In the genomic region with DNA sequence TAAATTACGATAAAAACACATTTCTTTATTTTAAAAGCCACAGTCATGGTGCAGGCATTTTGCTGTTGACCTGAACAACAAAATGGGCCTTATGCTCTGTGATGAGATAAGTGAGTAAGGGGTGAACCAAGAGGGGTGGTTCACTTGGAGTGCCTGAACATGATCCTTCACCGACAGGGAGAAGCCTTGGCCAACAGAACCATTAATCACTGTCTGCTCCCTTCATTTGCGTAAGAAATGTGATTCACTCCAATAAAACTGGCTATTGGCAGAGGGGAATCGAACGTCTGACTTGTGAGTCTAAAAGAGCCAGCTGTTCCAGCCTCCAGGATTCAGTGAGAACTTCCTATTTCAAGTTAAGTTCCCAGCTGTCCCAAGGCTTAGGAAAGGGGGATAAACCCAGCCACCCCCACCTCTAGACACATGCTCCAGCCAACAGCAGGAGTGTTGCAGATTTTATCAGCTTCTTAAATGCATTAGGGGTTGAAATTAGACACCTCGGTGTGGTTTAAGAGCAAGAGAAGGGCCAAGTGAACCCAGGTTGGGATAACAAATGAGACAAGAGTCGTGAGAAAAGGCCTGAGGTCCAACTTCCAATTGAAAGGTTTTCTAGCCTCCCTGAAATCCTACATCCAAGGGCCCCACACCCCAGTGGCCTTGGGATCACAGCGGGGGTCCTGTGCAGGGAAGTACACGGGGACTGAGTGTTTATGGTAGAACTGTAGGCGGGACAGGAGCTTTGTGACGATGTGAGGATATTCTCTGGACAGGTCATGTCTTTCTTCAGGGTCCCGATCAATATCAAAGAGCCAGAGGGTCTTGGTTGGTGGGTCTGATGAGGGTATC, we compare ENCODE assay signal across 1 cellular context.
TF ChIP-seq lines count a peak whose summit lies in the region.

No MANE protein-coding gene starts in this region.

TF ChIP-seq in K562, 482 proteins besides CTCF, POLR2A, EP300 and RAD21 (continued from another document):
- TF ChIP-seq, protein P1, sequence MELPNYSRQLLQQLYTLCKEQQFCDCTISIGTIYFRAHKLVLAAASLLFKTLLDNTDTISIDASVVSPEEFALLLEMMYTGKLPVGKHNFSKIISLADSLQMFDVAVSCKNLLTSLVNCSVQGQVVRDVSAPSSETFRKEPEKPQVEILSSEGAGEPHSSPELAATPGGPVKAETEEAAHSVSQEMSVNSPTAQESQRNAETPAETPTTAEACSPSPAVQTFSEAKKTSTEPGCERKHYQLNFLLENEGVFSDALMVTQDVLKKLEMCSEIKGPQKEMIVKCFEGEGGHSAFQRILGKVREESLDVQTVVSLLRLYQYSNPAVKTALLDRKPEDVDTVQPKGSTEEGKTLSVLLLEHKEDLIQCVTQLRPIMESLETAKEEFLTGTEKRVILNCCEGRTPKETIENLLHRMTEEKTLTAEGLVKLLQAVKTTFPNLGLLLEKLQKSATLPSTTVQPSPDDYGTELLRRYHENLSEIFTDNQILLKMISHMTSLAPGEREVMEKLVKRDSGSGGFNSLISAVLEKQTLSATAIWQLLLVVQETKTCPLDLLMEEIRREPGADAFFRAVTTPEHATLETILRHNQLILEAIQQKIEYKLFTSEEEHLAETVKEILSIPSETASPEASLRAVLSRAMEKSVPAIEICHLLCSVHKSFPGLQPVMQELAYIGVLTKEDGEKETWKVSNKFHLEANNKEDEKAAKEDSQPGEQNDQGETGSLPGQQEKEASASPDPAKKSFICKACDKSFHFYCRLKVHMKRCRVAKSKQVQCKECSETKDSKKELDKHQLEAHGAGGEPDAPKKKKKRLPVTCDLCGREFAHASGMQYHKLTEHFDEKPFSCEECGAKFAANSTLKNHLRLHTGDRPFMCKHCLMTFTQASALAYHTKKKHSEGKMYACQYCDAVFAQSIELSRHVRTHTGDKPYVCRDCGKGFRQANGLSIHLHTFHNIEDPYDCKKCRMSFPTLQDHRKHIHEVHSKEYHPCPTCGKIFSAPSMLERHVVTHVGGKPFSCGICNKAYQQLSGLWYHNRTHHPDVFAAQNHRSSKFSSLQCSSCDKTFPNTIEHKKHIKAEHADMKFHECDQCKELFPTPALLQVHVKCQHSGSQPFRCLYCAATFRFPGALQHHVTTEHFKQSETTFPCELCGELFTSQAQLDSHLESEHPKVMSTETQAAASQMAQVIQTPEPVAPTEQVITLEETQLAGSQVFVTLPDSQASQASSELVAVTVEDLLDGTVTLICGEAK (IDR thresholded peaks at IDR 0.05) = no peak
- TF ChIP-seq, protein P1 (CRISPR knock-in tag; IDR thresholded peaks at IDR 0.05) = no peak
- TF ChIP-seq ZNF766 (CRISPR knock-in tag; conservative IDR thresholded peaks at IDR 0.05) = peak; percentile 40; the same call in 1 of the 2 replicates
- TF ChIP-seq SNAPC5 (CRISPR knock-in tag; IDR thresholded peaks at IDR 0.05) = no peak
- TF ChIP-seq PRDM10 (IDR thresholded peaks at IDR 0.05; ENCODE audit: partially characterized antibody) = peak; percentile 45
- peak in 1 of 2 experiments; percentile 21; a peak in 1 of 4 replicates for TF ChIP-seq MNT (conservative IDR thresholded peaks at IDR 0.05)
- peak; percentile 43; the same call in 1 of the 2 replicates for TF ChIP-seq LEF1 (IDR thresholded peaks at IDR 0.05)
- peak; percentile 22; the same call in 1 of the 2 replicates for TF ChIP-seq FOXM1 (IDR thresholded peaks at IDR 0.05; ENCODE audit: low read depth)
- no peak for TF ChIP-seq FOXM1 (CRISPR knock-in tag; IDR thresholded peaks at IDR 0.05; ENCODE audit: low read depth)
- TF ChIP-seq FOSL1 (tag; conservative IDR thresholded peaks at IDR 0.05) = peak; percentile 58
- peak; percentile 86 for TF ChIP-seq PBX2 (CRISPR knock-in tag; IDR thresholded peaks at IDR 0.05; ENCODE audit: low read depth)
- TF ChIP-seq PBX2 (tag; conservative IDR thresholded peaks at IDR 0.05; ENCODE audit: low read depth) = peak; percentile 94
- no peak for TF ChIP-seq SIRT6 (IDR thresholded peaks at IDR 0.05; ENCODE audit: low read depth, low read length)
- TF ChIP-seq ZKSCAN8 (CRISPR knock-in tag; IDR thresholded peaks at IDR 0.05) = no peak
- peak; percentile 97 for TF ChIP-seq PKNOX1 (IDR thresholded peaks at IDR 0.05)
- peak; percentile 97 for TF ChIP-seq MEIS2 (IDR thresholded peaks at IDR 0.05; ENCODE audit: partially characterized antibody)
- TF ChIP-seq, protein P2, sequence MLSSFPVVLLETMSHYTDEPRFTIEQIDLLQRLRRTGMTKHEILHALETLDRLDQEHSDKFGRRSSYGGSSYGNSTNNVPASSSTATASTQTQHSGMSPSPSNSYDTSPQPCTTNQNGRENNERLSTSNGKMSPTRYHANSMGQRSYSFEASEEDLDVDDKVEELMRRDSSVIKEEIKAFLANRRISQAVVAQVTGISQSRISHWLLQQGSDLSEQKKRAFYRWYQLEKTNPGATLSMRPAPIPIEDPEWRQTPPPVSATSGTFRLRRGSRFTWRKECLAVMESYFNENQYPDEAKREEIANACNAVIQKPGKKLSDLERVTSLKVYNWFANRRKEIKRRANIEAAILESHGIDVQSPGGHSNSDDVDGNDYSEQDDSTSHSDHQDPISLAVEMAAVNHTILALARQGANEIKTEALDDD (IDR thresholded peaks at IDR 0.05) = 0 out of 2 replicates have a peak, but pooled peaks have one; percentile 26
- no peak for TF ChIP-seq CEBPG (CRISPR knock-in tag; IDR thresholded peaks at IDR 0.05)
- peak; percentile 32 to 45; a peak in 2 of 4 replicates for TF ChIP-seq CEBPG (tag; conservative IDR thresholded peaks at IDR 0.05 in 1 of 2, IDR thresholded peaks at IDR 0.05 in 1 of 2)
- TF ChIP-seq L3MBTL2 (IDR thresholded peaks at IDR 0.05) = peak; percentile 40
- TF ChIP-seq NRF1 (conservative IDR thresholded peaks at IDR 0.05 in 1 of 2, IDR thresholded peaks at IDR 0.05 in 1 of 2) = peak; percentile 20 to 43; a peak in 1 of 4 replicates
- TF ChIP-seq ARID1B (IDR thresholded peaks at IDR 0.05) = 0 out of 2 replicates have a peak, but pooled peaks have one; percentile 12
- TF ChIP-seq SMARCA4 (IDR thresholded peaks at IDR 0.05) = 0 out of 2 replicates have a peak, but pooled peaks have one; percentile 30
- TF ChIP-seq SMARCE1 (IDR thresholded peaks at IDR 0.05) = peak; percentile 12; the same call in 1 of the 2 replicates
- 0 out of 2 replicates have a peak, but pooled peaks have one; percentile 22 for TF ChIP-seq XRCC5 (IDR thresholded peaks at IDR 0.05; ENCODE audit: low read depth, low read length)
- TF ChIP-seq PML (IDR thresholded peaks at IDR 0.05; ENCODE audit: low read length) = no peak
- TF ChIP-seq ZNF311 (CRISPR knock-in tag; IDR thresholded peaks at IDR 0.05) = no peak
- peak in 1 of 2 experiments; percentile 17; a peak in 1 of 4 replicates for TF ChIP-seq RCOR1 (IDR thresholded peaks at IDR 0.05; ENCODE audit: borderline replicate concordance in 1 of 2, low read depth in 2 of 2, low read length in 2 of 2)
- TF ChIP-seq CEBPB (tag; IDR thresholded peaks at IDR 0.05) = peak; percentile 83
- 0 out of 2 replicates have a peak, but pooled peaks have one; percentile 10 for TF ChIP-seq ATF7 (IDR thresholded peaks at IDR 0.05)
- no peak for TF ChIP-seq ZNF57 (CRISPR knock-in tag; IDR thresholded peaks at IDR 0.05)
